ENCODE assay signal across 22 cellular contexts in genomic region chr1:97004054-97004453, GRCh38.
"Had no signal": no experiment of that assay in that cellular context is flagged by ENCODE, and none has a peak within 500 bp of the region (broad histone marks: within the 10 kb centered on the region; RNA-seq: fewer than 3 reads in every experiment).

No MANE protein-coding gene starts in this region.

- H3K4me3 ChIP-seq: gastroesophageal sphincter, left ventricle myocardium inferior, ovary, prostate gland, spleen, thyroid gland, upper lobe of right lung had no signal

- DNase-seq: activated CD4-positive, alpha-beta memory T cell treated with anti-CD3 and anti-CD28 coated beads, Interleukin-2, amount 10 ng/mL, durations not matched to agents 7 days and 5 days; activated CD4-positive, alpha-beta T cell treated with anti-CD3 and anti-CD28 coated beads for 48 hours; activated CD4-positive, CD25-positive, alpha-beta regulatory T cell; activated effector memory CD4-positive, alpha-beta T cell treated with Interleukin-2 at 50 U/mL for 16 hours; activated naive CD4-positive, alpha-beta T cell treated with anti-CD3 and anti-CD28 coated beads for 36 hours; activated naive CD8-positive, alpha-beta T cell treated with anti-CD3 and anti-CD28 coated beads, Interleukin-2, amount 10 ng/mL, durations not matched to agents 7 days and 5 days; activated T-cell treated with anti-CD3 and anti-CD28 coated beads, Interleukin-2, amount 50 U/mL, for 72 hours; brain microvascular endothelial cell; effector memory CD4-positive, alpha-beta T cell; head of caudate nucleus; hypothalamus; left ventricle myocardium inferior; natural killer cell; ovary; spleen; stimulated activated CD4-positive, alpha-beta T cell treated with anti-CD3 and anti-CD28 coated beads, Interleukin-4, amount 100 ng/mL, for 24 hours; stimulated activated naive CD8-positive, alpha-beta T cell treated with anti-CD3 and anti-CD28 coated beads, Interleukin-15, Interleukin-2, amounts not matched to agents 100 U/mL and 50 U/mL, for 24 hours; thyroid gland; upper lobe of right lung had no signal

- ATAC-seq: activated T-cell treated with anti-CD3 and anti-CD28 coated beads, Interleukin-2, amount 50 U/mL, for 72 hours; gastroesophageal sphincter; natural killer cell; stimulated activated naive CD8-positive, alpha-beta T cell treated with anti-CD3 and anti-CD28 coated beads, Interleukin-15, Interleukin-2, amounts not matched to agents 100 U/mL and 50 U/mL, for 24 hours; upper lobe of right lung had no signal

- H3K27ac Mint-ChIP-seq: activated CD4-positive, alpha-beta memory T cell treated with anti-CD3 and anti-CD28 coated beads, Interleukin-2, amount 10 ng/mL, durations not matched to agents 7 days and 5 days; activated naive CD4-positive, alpha-beta T cell treated with anti-CD3 and anti-CD28 coated beads for 36 hours; activated naive CD8-positive, alpha-beta T cell treated with anti-CD3 and anti-CD28 coated beads, Interleukin-2, amount 10 ng/mL, durations not matched to agents 7 days and 5 days; activated T-cell treated with anti-CD3 and anti-CD28 coated beads, Interleukin-2, amount 50 U/mL, for 72 hours; natural killer cell; T-helper 1 cell treated with Interleukin-12 subunit alpha and Interleukin-12 subunit beta and Interleukin-4 antibody, amounts not matched to agents 30 μg/mL and 1 μg/mL, for 36 hours had no signal

- H3K27ac ChIP-seq: brain microvascular endothelial cell, gastroesophageal sphincter, left ventricle myocardium inferior, ovary, prostate gland, spleen, thyroid gland, upper lobe of right lung had no signal

- H3K27me3 ChIP-seq: brain microvascular endothelial cell, gastroesophageal sphincter, ovary, thyroid gland, upper lobe of right lung had no signal

- H3K4me1 ChIP-seq: gastroesophageal sphincter, left ventricle myocardium inferior, prostate gland, spleen, thyroid gland, upper lobe of right lung had no signal

- H3K36me3 ChIP-seq: brain microvascular endothelial cell, gastroesophageal sphincter, left ventricle myocardium inferior, ovary, prostate gland, spleen, thyroid gland, upper lobe of right lung had no signal

- H3K9me3 Mint-ChIP-seq: activated CD4-positive, alpha-beta memory T cell treated with anti-CD3 and anti-CD28 coated beads, Interleukin-2, amount 10 ng/mL, durations not matched to agents 7 days and 5 days; activated naive CD8-positive, alpha-beta T cell treated with anti-CD3 and anti-CD28 coated beads, Interleukin-2, amount 10 ng/mL, durations not matched to agents 7 days and 5 days; activated T-cell treated with anti-CD3 and anti-CD28 coated beads, Interleukin-2, amount 50 U/mL, for 72 hours; T-helper 1 cell treated with Interleukin-12 subunit alpha and Interleukin-12 subunit beta and Interleukin-4 antibody, amounts not matched to agents 30 μg/mL and 1 μg/mL, for 36 hours had no signal

- H3K36me3 Mint-ChIP-seq: activated naive CD8-positive, alpha-beta T cell treated with anti-CD3 and anti-CD28 coated beads, Interleukin-2, amount 10 ng/mL, durations not matched to agents 7 days and 5 days had no signal

- H3K4me3 Mint-ChIP-seq: activated CD4-positive, alpha-beta memory T cell treated with anti-CD3 and anti-CD28 coated beads, Interleukin-2, amount 10 ng/mL, durations not matched to agents 7 days and 5 days; activated naive CD4-positive, alpha-beta T cell treated with anti-CD3 and anti-CD28 coated beads for 36 hours; activated naive CD8-positive, alpha-beta T cell treated with anti-CD3 and anti-CD28 coated beads, Interleukin-2, amount 10 ng/mL, durations not matched to agents 7 days and 5 days; activated T-cell treated with anti-CD3 and anti-CD28 coated beads, Interleukin-2, amount 50 U/mL, for 72 hours; natural killer cell; T-helper 1 cell treated with Interleukin-12 subunit alpha and Interleukin-12 subunit beta and Interleukin-4 antibody, amounts not matched to agents 30 μg/mL and 1 μg/mL, for 36 hours had no signal

- H3K9me3 ChIP-seq: gastroesophageal sphincter, left ventricle myocardium inferior, ovary, prostate gland, spleen, thyroid gland, upper lobe of right lung had no signal

- H3K27me3 Mint-ChIP-seq: activated CD4-positive, alpha-beta memory T cell treated with anti-CD3 and anti-CD28 coated beads, Interleukin-2, amount 10 ng/mL, durations not matched to agents 7 days and 5 days had no signal

- H3K4me1 Mint-ChIP-seq: activated CD4-positive, alpha-beta memory T cell treated with anti-CD3 and anti-CD28 coated beads, Interleukin-2, amount 10 ng/mL, durations not matched to agents 7 days and 5 days; activated naive CD8-positive, alpha-beta T cell treated with anti-CD3 and anti-CD28 coated beads, Interleukin-2, amount 10 ng/mL, durations not matched to agents 7 days and 5 days; natural killer cell had no signal
